Comparison of ENCODE assay signal across 1 cellular context in the genomic region with DNA sequence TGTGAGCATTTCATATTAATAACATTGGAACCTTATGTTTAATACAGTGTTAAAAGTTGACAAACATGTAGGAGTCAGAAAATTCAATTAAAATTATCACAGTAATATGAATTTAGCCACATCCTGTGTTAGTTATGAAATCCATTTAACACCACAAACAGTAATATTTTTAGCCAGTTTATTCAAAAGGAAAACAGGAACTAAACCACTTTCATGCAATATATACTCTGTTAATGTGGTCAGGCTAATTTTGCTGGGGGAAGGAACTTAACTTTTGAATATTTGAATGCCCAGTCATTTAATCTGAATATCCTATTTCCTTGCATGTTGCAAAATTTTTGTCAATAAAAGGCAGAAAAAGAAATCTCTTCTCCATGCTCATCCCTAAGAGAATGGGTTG.
TF ChIP-seq lines count a peak whose summit lies in the region.

No MANE protein-coding gene starts in this region.

TF ChIP-seq in GM12878, 131 proteins besides CTCF, POLR2A, EP300 and RAD21 (continued from another document):
- TF ChIP-seq, protein P1, sequence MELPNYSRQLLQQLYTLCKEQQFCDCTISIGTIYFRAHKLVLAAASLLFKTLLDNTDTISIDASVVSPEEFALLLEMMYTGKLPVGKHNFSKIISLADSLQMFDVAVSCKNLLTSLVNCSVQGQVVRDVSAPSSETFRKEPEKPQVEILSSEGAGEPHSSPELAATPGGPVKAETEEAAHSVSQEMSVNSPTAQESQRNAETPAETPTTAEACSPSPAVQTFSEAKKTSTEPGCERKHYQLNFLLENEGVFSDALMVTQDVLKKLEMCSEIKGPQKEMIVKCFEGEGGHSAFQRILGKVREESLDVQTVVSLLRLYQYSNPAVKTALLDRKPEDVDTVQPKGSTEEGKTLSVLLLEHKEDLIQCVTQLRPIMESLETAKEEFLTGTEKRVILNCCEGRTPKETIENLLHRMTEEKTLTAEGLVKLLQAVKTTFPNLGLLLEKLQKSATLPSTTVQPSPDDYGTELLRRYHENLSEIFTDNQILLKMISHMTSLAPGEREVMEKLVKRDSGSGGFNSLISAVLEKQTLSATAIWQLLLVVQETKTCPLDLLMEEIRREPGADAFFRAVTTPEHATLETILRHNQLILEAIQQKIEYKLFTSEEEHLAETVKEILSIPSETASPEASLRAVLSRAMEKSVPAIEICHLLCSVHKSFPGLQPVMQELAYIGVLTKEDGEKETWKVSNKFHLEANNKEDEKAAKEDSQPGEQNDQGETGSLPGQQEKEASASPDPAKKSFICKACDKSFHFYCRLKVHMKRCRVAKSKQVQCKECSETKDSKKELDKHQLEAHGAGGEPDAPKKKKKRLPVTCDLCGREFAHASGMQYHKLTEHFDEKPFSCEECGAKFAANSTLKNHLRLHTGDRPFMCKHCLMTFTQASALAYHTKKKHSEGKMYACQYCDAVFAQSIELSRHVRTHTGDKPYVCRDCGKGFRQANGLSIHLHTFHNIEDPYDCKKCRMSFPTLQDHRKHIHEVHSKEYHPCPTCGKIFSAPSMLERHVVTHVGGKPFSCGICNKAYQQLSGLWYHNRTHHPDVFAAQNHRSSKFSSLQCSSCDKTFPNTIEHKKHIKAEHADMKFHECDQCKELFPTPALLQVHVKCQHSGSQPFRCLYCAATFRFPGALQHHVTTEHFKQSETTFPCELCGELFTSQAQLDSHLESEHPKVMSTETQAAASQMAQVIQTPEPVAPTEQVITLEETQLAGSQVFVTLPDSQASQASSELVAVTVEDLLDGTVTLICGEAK (IDR thresholded peaks at IDR 0.05; ENCODE audit: borderline replicate concordance), result peak; percentile 6; the same call in 1 of the 2 replicates
- peak; percentile 79 for TF ChIP-seq IRF4 (IDR thresholded peaks at IDR 0.05; ENCODE audit: low read depth, low read length)
- TF ChIP-seq, protein P2, sequence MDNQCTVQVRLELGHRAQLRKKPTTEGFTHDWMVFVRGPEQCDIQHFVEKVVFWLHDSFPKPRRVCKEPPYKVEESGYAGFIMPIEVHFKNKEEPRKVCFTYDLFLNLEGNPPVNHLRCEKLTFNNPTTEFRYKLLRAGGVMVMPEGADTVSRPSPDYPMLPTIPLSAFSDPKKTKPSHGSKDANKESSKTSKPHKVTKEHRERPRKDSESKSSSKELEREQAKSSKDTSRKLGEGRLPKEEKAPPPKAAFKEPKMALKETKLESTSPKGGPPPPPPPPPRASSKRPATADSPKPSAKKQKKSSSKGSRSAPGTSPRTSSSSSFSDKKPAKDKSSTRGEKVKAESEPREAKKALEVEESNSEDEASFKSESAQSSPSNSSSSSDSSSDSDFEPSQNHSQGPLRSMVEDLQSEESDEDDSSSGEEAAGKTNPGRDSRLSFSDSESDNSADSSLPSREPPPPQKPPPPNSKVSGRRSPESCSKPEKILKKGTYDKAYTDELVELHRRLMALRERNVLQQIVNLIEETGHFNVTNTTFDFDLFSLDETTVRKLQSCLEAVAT (IDR thresholded peaks at IDR 0.05), result peak; percentile 80
- TF ChIP-seq, protein P3, sequence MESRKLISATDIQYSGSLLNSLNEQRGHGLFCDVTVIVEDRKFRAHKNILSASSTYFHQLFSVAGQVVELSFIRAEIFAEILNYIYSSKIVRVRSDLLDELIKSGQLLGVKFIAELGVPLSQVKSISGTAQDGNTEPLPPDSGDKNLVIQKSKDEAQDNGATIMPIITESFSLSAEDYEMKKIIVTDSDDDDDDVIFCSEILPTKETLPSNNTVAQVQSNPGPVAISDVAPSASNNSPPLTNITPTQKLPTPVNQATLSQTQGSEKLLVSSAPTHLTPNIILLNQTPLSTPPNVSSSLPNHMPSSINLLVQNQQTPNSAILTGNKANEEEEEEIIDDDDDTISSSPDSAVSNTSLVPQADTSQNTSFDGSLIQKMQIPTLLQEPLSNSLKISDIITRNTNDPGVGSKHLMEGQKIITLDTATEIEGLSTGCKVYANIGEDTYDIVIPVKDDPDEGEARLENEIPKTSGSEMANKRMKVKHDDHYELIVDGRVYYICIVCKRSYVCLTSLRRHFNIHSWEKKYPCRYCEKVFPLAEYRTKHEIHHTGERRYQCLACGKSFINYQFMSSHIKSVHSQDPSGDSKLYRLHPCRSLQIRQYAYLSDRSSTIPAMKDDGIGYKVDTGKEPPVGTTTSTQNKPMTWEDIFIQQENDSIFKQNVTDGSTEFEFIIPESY (IDR thresholded peaks at IDR 0.05), result no peak; the same call in 1 of the 2 replicates
- TF ChIP-seq ETV6 (conservative IDR thresholded peaks at IDR 0.05 in 1 of 2, IDR thresholded peaks at IDR 0.05 in 1 of 2; ENCODE audit: borderline replicate concordance in 1 of 2, low read depth in 1 of 2), result peak in 1 of 2 experiments; percentile 74; a peak in 1 of 4 replicates
- TF ChIP-seq RAD51 (IDR thresholded peaks at IDR 0.05), result peak; percentile 30; the same call in 1 of the 2 replicates
- no peak for TF ChIP-seq KLF5 (IDR thresholded peaks at IDR 0.05; ENCODE audit: partially characterized antibody)
- TF ChIP-seq, protein P4, sequence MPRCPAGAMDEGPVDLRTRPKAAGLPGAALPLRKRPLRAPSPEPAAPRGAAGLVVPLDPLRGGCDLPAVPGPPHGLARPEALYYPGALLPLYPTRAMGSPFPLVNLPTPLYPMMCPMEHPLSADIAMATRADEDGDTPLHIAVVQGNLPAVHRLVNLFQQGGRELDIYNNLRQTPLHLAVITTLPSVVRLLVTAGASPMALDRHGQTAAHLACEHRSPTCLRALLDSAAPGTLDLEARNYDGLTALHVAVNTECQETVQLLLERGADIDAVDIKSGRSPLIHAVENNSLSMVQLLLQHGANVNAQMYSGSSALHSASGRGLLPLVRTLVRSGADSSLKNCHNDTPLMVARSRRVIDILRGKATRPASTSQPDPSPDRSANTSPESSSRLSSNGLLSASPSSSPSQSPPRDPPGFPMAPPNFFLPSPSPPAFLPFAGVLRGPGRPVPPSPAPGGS (IDR thresholded peaks at IDR 0.05; ENCODE audit: borderline replicate concordance, insufficient read depth, low read depth, low read length, poor library complexity, severe bottlenecking), result peak; percentile 57
- peak; percentile 89; the same call in 1 of the 2 replicates for TF ChIP-seq FOXM1 (IDR thresholded peaks at IDR 0.05; ENCODE audit: low read depth, low read length)
- no peak for TF ChIP-seq SP1 (IDR thresholded peaks at IDR 0.05; ENCODE audit: low read depth, low read length)
- no peak for TF ChIP-seq RELA (IDR thresholded peaks at IDR 0.05; ENCODE audit: borderline replicate concordance, partially characterized antibody)
